17 cellular contexts compared by ENCODE assay signal in the genomic region with DNA sequence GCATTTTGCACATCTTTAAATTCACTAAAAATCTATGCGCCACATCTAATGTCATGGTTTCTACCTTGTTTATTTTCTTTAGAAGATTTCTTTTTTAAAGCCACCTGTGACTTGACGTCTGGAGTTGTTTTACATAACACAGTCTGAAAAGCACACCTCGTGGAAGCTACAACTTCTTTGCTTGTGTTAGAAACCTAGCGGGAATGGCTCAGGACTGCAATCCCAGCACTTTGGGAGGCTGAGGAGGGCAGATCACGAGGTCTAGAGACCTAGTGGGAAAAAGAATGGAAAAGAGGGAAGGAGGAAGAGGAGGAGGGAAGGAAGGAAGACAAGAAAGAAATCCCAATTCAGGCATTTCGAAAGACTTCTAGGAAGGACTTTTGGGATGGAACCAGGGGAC.
A peak's percentile ranks its signal among the peaks of the same experiment; 100 is the strongest.
DNase-seq lines count a peak whose midpoint lies in the region; ATAC-seq, FAIRE-seq and TF ChIP-seq lines count a peak whose summit lies in the region.
"Had no signal": no experiment of that assay in that cellular context is flagged by ENCODE, and none has a peak within 500 bp of the region (broad histone marks: within the 10 kb centered on the region; RNA-seq: fewer than 3 reads in every experiment).

No MANE protein-coding gene starts in this region.

- H3K36me3 Mint-ChIP-seq in H9 (ENCODE audit: insufficient read depth in 1 of 3, low read depth in 3 of 3): no peaks in the 10 kb centered on the region
- H3K36me3 Mint-ChIP-seq: activated naive CD8-positive, alpha-beta T cell treated with anti-CD3 and anti-CD28 coated beads for 36 hours had no signal

- no peak overlapping the region for H2BK120ac ChIP-seq in H9 (ENCODE audit: low read depth, low read length, poor library complexity, severe bottlenecking)

- no peak overlapping the region for H3K9ac ChIP-seq in H9 (ENCODE audit: extremely low read depth, insufficient read length, low read length)

- no peak for TF ChIP-seq POLR2A in gastrocnemius medialis (IDR thresholded peaks at IDR 0.05)

- no peaks in the 10 kb centered on the region for H3K27me3 Mint-ChIP-seq in H9 (ENCODE audit: low read depth)

- no peak overlapping the region for H3K23ac ChIP-seq in H9 (ENCODE audit: insufficient read length, low read depth, low read length)

- peak overlapping the region in 2 of 3 experiments; percentile 5 to 66; a peak in 1 of 7 replicates for H3K27ac Mint-ChIP-seq in H9
- H3K27ac Mint-ChIP-seq: activated naive CD8-positive, alpha-beta T cell treated with anti-CD3 and anti-CD28 coated beads for 36 hours had no signal

- no peak overlapping the region for H3K56ac ChIP-seq in H9 (ENCODE audit: insufficient read length, low read depth, low read length)

- H3K9me3 Mint-ChIP-seq in H9: no peaks in the 10 kb centered on the region
- H3K9me3 Mint-ChIP-seq: activated naive CD8-positive, alpha-beta T cell treated with anti-CD3 and anti-CD28 coated beads for 36 hours had no signal

- no peaks in the 10 kb centered on the region for H4K20me1 ChIP-seq in H9 (ENCODE audit: control insufficient read depth, insufficient read depth, insufficient read length)

- ATAC-seq in lung (ENCODE audit: insufficient read depth, low FRiP score) (no peak), gastrocnemius medialis (no peak)

- H3K27me3 ChIP-seq in H9 (ENCODE audit: insufficient read depth, low read length) (no peaks in the 10 kb centered on the region), ectodermal cell (ENCODE audit: control insufficient read depth, insufficient read depth, low read length, poor library complexity, severe bottlenecking) (no peaks in the 10 kb centered on the region), lung (ENCODE audit: control insufficient read depth, insufficient read depth) (no peaks in the 10 kb centered on the region), gastrocnemius medialis (no peaks in the 10 kb centered on the region)

- no peak overlapping the region for H3K4me3 Mint-ChIP-seq in H9
- H3K4me3 Mint-ChIP-seq: activated naive CD8-positive, alpha-beta T cell treated with anti-CD3 and anti-CD28 coated beads for 36 hours had no signal

- H4K5ac ChIP-seq in H9 (ENCODE audit: insufficient read length, low read depth, low read length): no peak overlapping the region

- WGBS in H9 (ENCODE audit: extremely low coverage, insufficient read length, low lambda C conversion rate): no CpG with 5 or more reads among the region's 6 CpGs
- 72 to 76% methylated on average over 6 of the region's 6 CpGs for WGBS in ectodermal cell, 2 experiments
- 85 to 87% methylated on average over 6 of the region's 6 CpGs for WGBS in lung, 2 donors

- no peak overlapping the region for H4K8ac ChIP-seq in H9 (replicated peaks; ENCODE audit: insufficient read length, low read depth, low read length)

- no peak overlapping the region for H2BK15ac ChIP-seq in H9 (ENCODE audit: low read depth, low read length)

- peak overlapping the region; percentile 12; the same call in 1 of the 2 replicates for H3K14ac ChIP-seq in H9 (ENCODE audit: insufficient read depth, low read length)

- no peaks in the 10 kb centered on the region for H3K9me3 ChIP-seq in H9 (ENCODE audit: control insufficient read depth, low read depth, low read length)
- no peaks in the 10 kb centered on the region for H3K9me3 ChIP-seq in ectodermal cell (ENCODE audit: control insufficient read depth, low read length)
- H3K9me3 ChIP-seq in lung (ENCODE audit: control insufficient read depth in 2 of 2, insufficient read depth in 1 of 2, low read length in 1 of 2): no peaks in the 10 kb centered on the region
- no peaks in the 10 kb centered on the region for H3K9me3 ChIP-seq in gastrocnemius medialis

- H3T11ph ChIP-seq in H9 (ENCODE audit: low read length): no peak overlapping the region

- H2BK12ac ChIP-seq in H9 (ENCODE audit: insufficient read length, low read depth, low read length): no peak overlapping the region

- TF ChIP-seq CTCF in H9 (conservative IDR thresholded peaks at IDR 0.05): no peak
- TF ChIP-seq CTCF in lung (IDR thresholded peaks at IDR 0.05; ENCODE audit: control extremely low read depth, extremely low read depth): no peak
- TF ChIP-seq CTCF in gastrocnemius medialis (IDR thresholded peaks at IDR 0.05 in 4 of 5, conservative IDR thresholded peaks at IDR 0.05 in 1 of 5): no peak
- TF ChIP-seq CTCF in D721Med (IDR thresholded peaks at IDR 0.05; ENCODE audit: insufficient read depth, missing control alignments): no peak

- H2AFZ ChIP-seq in H9 (ENCODE audit: low read length): no peak overlapping the region

- no peak overlapping the region for H3K4me2 ChIP-seq in H9 (ENCODE audit: insufficient read depth, insufficient read length, low read length)

- H2BK20ac ChIP-seq in H9 (ENCODE audit: low read depth, low read length, poor library complexity, severe bottlenecking): no peak overlapping the region

- no peaks in the 10 kb centered on the region for H3K79me2 ChIP-seq in H9 (ENCODE audit: insufficient read depth, low read length)

- peaks cover 21 to 22% of the 10 kb centered on the region in 2 experiments for H3K4me1 Mint-ChIP-seq in H9
- H3K4me1 Mint-ChIP-seq: activated naive CD8-positive, alpha-beta T cell treated with anti-CD3 and anti-CD28 coated beads for 36 hours had no signal

- no peak overlapping the region for H4K91ac ChIP-seq in H9 (ENCODE audit: insufficient read length, low read depth, low read length)

- H3K36me3 ChIP-seq in ectodermal cell (ENCODE audit: control insufficient read depth, insufficient read depth, low read length): no peaks in the 10 kb centered on the region
- H3K36me3 ChIP-seq in lung (ENCODE audit: control insufficient read depth in 2 of 2, insufficient read depth in 2 of 2, low read length in 2 of 2): no peaks in the 10 kb centered on the region
- no peaks in the 10 kb centered on the region for H3K36me3 ChIP-seq in gastrocnemius medialis

- no peak overlapping the region for H2BK5ac ChIP-seq in H9 (ENCODE audit: insufficient read length, low read length)

- H3K79me1 ChIP-seq in H9 (ENCODE audit: insufficient read depth, low read depth, low read length, poor library complexity, severe bottlenecking): no peaks in the 10 kb centered on the region

- intact Hi-C loops in gastrocnemius medialis (cut with DNase I; ENCODE audit: low total_unique reads): no loop called here

- H3K27ac ChIP-seq in H9 (ENCODE audit: insufficient read length, low read depth, low read length): no peak overlapping the region
- peak overlapping the region; percentile 55 for H3K27ac ChIP-seq in ectodermal cell (ENCODE audit: insufficient read depth, low read depth, low read length, poor library complexity, severe bottlenecking)
- peak overlapping the region; percentile 43 to 84 for H3K27ac ChIP-seq in lung (ENCODE audit: low read depth in 1 of 2, low read length in 1 of 2)
- peak overlapping the region; percentile 11 to 25 (median 19) for H3K27ac ChIP-seq in gastrocnemius medialis

- no peak overlapping the region for H2AK5ac ChIP-seq in H9 (ENCODE audit: insufficient read length, low read length)

- H3K4ac ChIP-seq in H9 (ENCODE audit: low read depth, low read length): no peak overlapping the region

- H3K18ac ChIP-seq in H9 (ENCODE audit: insufficient read length, low read depth, low read length): no peak overlapping the region

- DNase-seq in H9 (no peak), lung (ENCODE audit: low spot score) (no peak), gastrocnemius medialis (no peak), NCI-H1105 (lab: John Stamatoyannopoulos, UW) (no peak), SIG-M5 treated with dmso at 0.1 percent for 504 hours (lab: John Stamatoyannopoulos, UW; ENCODE audit: unreplicated experiment) (no peak), D721Med (ENCODE audit: insufficient read length, low spot score) (no peak)
- DNase-seq in stimulated activated CD4-positive, alpha-beta T cell treated with anti-CD3 and anti-CD28 coated beads, Interleukin-4, amount 100 ng/mL, for 1 hour: no peak
- DNase-seq: activated CD4-positive, CD25-positive, alpha-beta regulatory T cell treated with anti-CD3 and anti-CD28 coated beads, Interleukin-2, amount 50 U/mL, for 72 hours; activated naive CD8-positive, alpha-beta T cell treated with anti-CD3 and anti-CD28 coated beads for 36 hours; COR-L47; Kasumi-1; NCI-H1694; NCI-H510A; OCI-M1 had no signal

- FAIRE-seq in D721Med (lab: Jason Lieb, UNC): no peak
- FAIRE-seq: colon, small intestine had no signal

- H3K4me3 ChIP-seq in ectodermal cell (ENCODE audit: insufficient read depth, low read depth, low read length) (no peak overlapping the region), lung (no peak overlapping the region), gastrocnemius medialis (no peak overlapping the region)

- H3K4me1 ChIP-seq in H9 (ENCODE audit: insufficient read depth, low read length) (peaks cover 2% of the 10 kb centered on the region; the same call in 1 of the 2 replicates), ectodermal cell (ENCODE audit: control insufficient read depth, insufficient read depth, low read length) (peaks cover 12% of the 10 kb centered on the region), lung (ENCODE audit: control insufficient read depth in 2 of 2, insufficient read depth in 2 of 2, low read length in 2 of 2) (peaks cover 0 to 14% of the 10 kb centered on the region in 2 donors), gastrocnemius medialis (peaks cover 5 to 8% of the 10 kb centered on the region in 2 donors)

- in situ Hi-C loops in gastrocnemius medialis (cut with MboI; ENCODE audit: low sequenced_read_pairs in 4 of 4): no loop called here

- H3K23me2 ChIP-seq in H9 (ENCODE audit: insufficient read length, low read depth, low read length, poor library complexity, severe bottlenecking): no peaks in the 10 kb centered on the region
